10 cellular contexts compared by ENCODE assay signal in genomic region chr9:6777218-6777902, GRCh38. TPM values are rescaled to one million over a fixed set of nuclear protein-coding genes. Genes with fewer than 3 reads are reported as not detected.
A peak's percentile ranks its signal among the peaks of the same experiment; 100 is the strongest.
DNase-seq lines count a peak whose midpoint lies in the region; ATAC-seq, FAIRE-seq and TF ChIP-seq lines count a peak whose summit lies in the region.
"Had no signal": no experiment of that assay in that cellular context is flagged by ENCODE, and none has a peak within 500 bp of the region (broad histone marks: within the 10 kb centered on the region; RNA-seq: fewer than 3 reads in every experiment).

No MANE protein-coding gene starts in this region.

- H3K27ac Mint-ChIP-seq in immature natural killer cell, result peak overlapping the region in 4 of 6 donors; percentile 7 to 55 (median 30)

- TF ChIP-seq POLR2A in GM12891 (IDR thresholded peaks at IDR 0.05; ENCODE audit: low read depth, low read length), result no peak

- no peaks in the 10 kb centered on the region for H3K36me3 Mint-ChIP-seq in immature natural killer cell

- ATAC-seq in GM21360 (IDR thresholded peaks at IDR 0.05; ENCODE audit: unreplicated experiment), result peak; percentile 65
- no peak for ATAC-seq in HG03565 (IDR thresholded peaks at IDR 0.05; ENCODE audit: unreplicated experiment)

- H3K9me3 Mint-ChIP-seq in immature natural killer cell, result no peaks in the 10 kb centered on the region

- peaks cover 46 to 66% of the 10 kb centered on the region in 2 donors for H3K4me1 Mint-ChIP-seq in immature natural killer cell

- no peak overlapping the region for H3K4me3 Mint-ChIP-seq in immature natural killer cell

- peaks cover 0 to 4% (median 1%) of the 10 kb centered on the region in 3 donors for H3K27me3 Mint-ChIP-seq in immature natural killer cell (ENCODE audit: low read depth in 3 of 3)

- peak; percentile 50 for FAIRE-seq in GM12891 (lab: Jason Lieb, UNC)

- DNase-seq in GM12891 (ENCODE audit: insufficient read length, low spot score), result no peak
- DNase-seq in NCI-H524 treated with DMSO at 0.1 percent for 48 hours (lab: John Stamatoyannopoulos, UW), result peak; percentile 45
- DNase-seq in immature natural killer cell, result no peak
- no peak for DNase-seq in stimulated activated CD4-positive, alpha-beta T cell treated with anti-CD3 and anti-CD28 coated beads, Interleukin-1b, Interleukin-23, amount 100 ng/mL, for 48 hours
- DNase-seq in amygdala (lab: John Stamatoyannopoulos, UW), result no peak
- DNase-seq: COR-L47; KBM-7; stimulated activated CD8-positive, alpha-beta memory T cell treated with anti-CD3 and anti-CD28 coated beads, Interleukin-4, amount 100 ng/mL, for 48 hours had no signal

TF ChIP-seq in GM12891, 5 proteins besides CTCF, POLR2A, EP300 and RAD21:
- TF ChIP-seq TAF1 (IDR thresholded peaks at IDR 0.05; ENCODE audit: low read depth, low read length), result no peak
- TF ChIP-seq SPI1 (IDR thresholded peaks at IDR 0.05; ENCODE audit: low read depth, low read length), result no peak
- no peak for TF ChIP-seq POLR2AphosphoS5 (IDR thresholded peaks at IDR 0.05; ENCODE audit: low read depth, low read length)
- TF ChIP-seq POU2F2 (IDR thresholded peaks at IDR 0.05; ENCODE audit: low read depth, low read length), result no peak

RNA-seq across cellular contexts. Expression of gene KDM4C, which starts 19.6 kb away (rescaled TPM):
- 17.4 TPM for polyA plus RNA-seq in GM12891 (2012; ENCODE audit: low read depth, missing spikeins)
- polyA plus RNA-seq in immature natural killer cell, result 10 to 100 TPM; 18.2 to 45.6 (median 29.9) TPM
